Comparison of ENCODE assay signal across 21 cellular contexts in genomic region chr11:72380132-72380503, GRCh38.
"Had no signal": no experiment of that assay in that cellular context is flagged by ENCODE, and none has a peak within 500 bp of the region (broad histone marks: within the 10 kb centered on the region; RNA-seq: fewer than 3 reads in every experiment).

No MANE protein-coding gene starts in this region.

- H3K4me1 ChIP-seq: right lobe of liver had no signal

- H3K27ac ChIP-seq: ovary, right lobe of liver had no signal

- DNase-seq: activated B cell treated with CpG ODN at 0.5 μM for 24 hours; activated CD4-positive, alpha-beta T cell treated with anti-CD3 and anti-CD28 coated beads, Interleukin-2, amount 10 ng/mL, durations not matched to agents 7 days and 5 days; activated CD8-positive, alpha-beta T cell treated with anti-CD3 and anti-CD28 coated beads, Interleukin-2, amount 10 ng/mL, durations not matched to agents 7 days and 5 days; activated naive CD4-positive, alpha-beta T cell treated with Interleukin-2 at 50 U/mL for 16 hours; activated T-cell treated with anti-CD3 and anti-CD28 coated beads, Interleukin-2, amount 50 U/mL, for 24 hours; anterior cingulate cortex; erythroblast; hypothalamus; naive thymus-derived CD4-positive, alpha-beta T cell; ovary; right lobe of liver; stimulated activated CD4-positive, alpha-beta T cell treated with anti-CD3 and anti-CD28 coated beads, Interleukin-4, amount 100 ng/mL, for 1 hour; stomach; SW 1271; T-helper 2 cell had no signal

- H3K4me2 ChIP-seq: smooth muscle cell had no signal

- H3K4me3 ChIP-seq: coronary artery, ovary, right lobe of liver, smooth muscle cell, stomach had no signal

- H3K4me1 Mint-ChIP-seq: activated B cell treated with CpG ODN at 0.5 μM for 24 hours; activated CD4-positive, alpha-beta T cell treated with anti-CD3 and anti-CD28 coated beads, Interleukin-2, amount 10 ng/mL, durations not matched to agents 7 days and 5 days had no signal

- FAIRE-seq: endometrium, frontal cortex, keratinocyte had no signal

- ATAC-seq: activated CD8-positive, alpha-beta T cell treated with anti-CD3 and anti-CD28 coated beads, Interleukin-2, amount 10 ng/mL, durations not matched to agents 7 days and 5 days; naive thymus-derived CD4-positive, alpha-beta T cell; right lobe of liver had no signal

- H3K27ac Mint-ChIP-seq: activated B cell treated with CpG ODN at 0.5 μM for 24 hours; activated CD4-positive, alpha-beta T cell treated with anti-CD3 and anti-CD28 coated beads, Interleukin-2, amount 10 ng/mL, durations not matched to agents 7 days and 5 days; activated CD8-positive, alpha-beta T cell treated with anti-CD3 and anti-CD28 coated beads, Interleukin-2, amount 10 ng/mL, durations not matched to agents 7 days and 5 days; activated T-cell treated with anti-CD3 and anti-CD28 coated beads, Interleukin-2, amount 50 U/mL, for 24 hours; activated T-helper 2 cell treated with anti-CD3 and anti-CD28 coated beads, Interferon-gamma antibody, Interleukin-2, Interleukin-4, amounts not matched to agents 10 μg/mL and 5 μg/mL and 100 μg/mL, durations not matched to agents 14 hours and 24 hours and 36 hours had no signal

- H3K27me3 Mint-ChIP-seq: activated B cell treated with CpG ODN at 0.5 μM for 24 hours; activated CD4-positive, alpha-beta T cell treated with anti-CD3 and anti-CD28 coated beads, Interleukin-2, amount 10 ng/mL, durations not matched to agents 7 days and 5 days; activated T-cell treated with anti-CD3 and anti-CD28 coated beads, Interleukin-2, amount 50 U/mL, for 24 hours; naive thymus-derived CD4-positive, alpha-beta T cell had no signal

- H3K27me3 ChIP-seq: ovary, right lobe of liver, stomach had no signal

- H3K36me3 ChIP-seq: ovary, right lobe of liver had no signal

- H3K9me3 ChIP-seq: ovary, right lobe of liver had no signal

- H3K4me3 Mint-ChIP-seq: activated B cell treated with CpG ODN at 0.5 μM for 24 hours; activated CD4-positive, alpha-beta T cell treated with anti-CD3 and anti-CD28 coated beads, Interleukin-2, amount 10 ng/mL, durations not matched to agents 7 days and 5 days; activated CD8-positive, alpha-beta T cell treated with anti-CD3 and anti-CD28 coated beads, Interleukin-2, amount 10 ng/mL, durations not matched to agents 7 days and 5 days; activated T-cell treated with anti-CD3 and anti-CD28 coated beads, Interleukin-2, amount 50 U/mL, for 24 hours; naive thymus-derived CD4-positive, alpha-beta T cell had no signal
